ENCODE assay signal across 1 cellular context in genomic region chrX:47748576-47748975, GRCh38.
TF ChIP-seq lines count a peak whose summit lies in the region.

No MANE protein-coding gene starts in this region.

TF ChIP-seq in GM23338, 12 proteins besides CTCF, POLR2A, EP300 and RAD21 (continued from another document):
- TF ChIP-seq ZNF462 (CRISPR knock-in tag; IDR thresholded peaks at IDR 0.05) (no peak), ZNF114 (CRISPR knock-in tag; IDR thresholded peaks at IDR 0.05) (no peak)
- TF ChIP-seq, protein P1, sequence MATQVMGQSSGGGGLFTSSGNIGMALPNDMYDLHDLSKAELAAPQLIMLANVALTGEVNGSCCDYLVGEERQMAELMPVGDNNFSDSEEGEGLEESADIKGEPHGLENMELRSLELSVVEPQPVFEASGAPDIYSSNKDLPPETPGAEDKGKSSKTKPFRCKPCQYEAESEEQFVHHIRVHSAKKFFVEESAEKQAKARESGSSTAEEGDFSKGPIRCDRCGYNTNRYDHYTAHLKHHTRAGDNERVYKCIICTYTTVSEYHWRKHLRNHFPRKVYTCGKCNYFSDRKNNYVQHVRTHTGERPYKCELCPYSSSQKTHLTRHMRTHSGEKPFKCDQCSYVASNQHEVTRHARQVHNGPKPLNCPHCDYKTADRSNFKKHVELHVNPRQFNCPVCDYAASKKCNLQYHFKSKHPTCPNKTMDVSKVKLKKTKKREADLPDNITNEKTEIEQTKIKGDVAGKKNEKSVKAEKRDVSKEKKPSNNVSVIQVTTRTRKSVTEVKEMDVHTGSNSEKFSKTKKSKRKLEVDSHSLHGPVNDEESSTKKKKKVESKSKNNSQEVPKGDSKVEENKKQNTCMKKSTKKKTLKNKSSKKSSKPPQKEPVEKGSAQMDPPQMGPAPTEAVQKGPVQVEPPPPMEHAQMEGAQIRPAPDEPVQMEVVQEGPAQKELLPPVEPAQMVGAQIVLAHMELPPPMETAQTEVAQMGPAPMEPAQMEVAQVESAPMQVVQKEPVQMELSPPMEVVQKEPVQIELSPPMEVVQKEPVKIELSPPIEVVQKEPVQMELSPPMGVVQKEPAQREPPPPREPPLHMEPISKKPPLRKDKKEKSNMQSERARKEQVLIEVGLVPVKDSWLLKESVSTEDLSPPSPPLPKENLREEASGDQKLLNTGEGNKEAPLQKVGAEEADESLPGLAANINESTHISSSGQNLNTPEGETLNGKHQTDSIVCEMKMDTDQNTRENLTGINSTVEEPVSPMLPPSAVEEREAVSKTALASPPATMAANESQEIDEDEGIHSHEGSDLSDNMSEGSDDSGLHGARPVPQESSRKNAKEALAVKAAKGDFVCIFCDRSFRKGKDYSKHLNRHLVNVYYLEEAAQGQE (IDR thresholded peaks at IDR 0.05; ENCODE audit: unreplicated experiment) = no peak
